ENCODE assay signal across 8 cellular contexts in the genomic region with DNA sequence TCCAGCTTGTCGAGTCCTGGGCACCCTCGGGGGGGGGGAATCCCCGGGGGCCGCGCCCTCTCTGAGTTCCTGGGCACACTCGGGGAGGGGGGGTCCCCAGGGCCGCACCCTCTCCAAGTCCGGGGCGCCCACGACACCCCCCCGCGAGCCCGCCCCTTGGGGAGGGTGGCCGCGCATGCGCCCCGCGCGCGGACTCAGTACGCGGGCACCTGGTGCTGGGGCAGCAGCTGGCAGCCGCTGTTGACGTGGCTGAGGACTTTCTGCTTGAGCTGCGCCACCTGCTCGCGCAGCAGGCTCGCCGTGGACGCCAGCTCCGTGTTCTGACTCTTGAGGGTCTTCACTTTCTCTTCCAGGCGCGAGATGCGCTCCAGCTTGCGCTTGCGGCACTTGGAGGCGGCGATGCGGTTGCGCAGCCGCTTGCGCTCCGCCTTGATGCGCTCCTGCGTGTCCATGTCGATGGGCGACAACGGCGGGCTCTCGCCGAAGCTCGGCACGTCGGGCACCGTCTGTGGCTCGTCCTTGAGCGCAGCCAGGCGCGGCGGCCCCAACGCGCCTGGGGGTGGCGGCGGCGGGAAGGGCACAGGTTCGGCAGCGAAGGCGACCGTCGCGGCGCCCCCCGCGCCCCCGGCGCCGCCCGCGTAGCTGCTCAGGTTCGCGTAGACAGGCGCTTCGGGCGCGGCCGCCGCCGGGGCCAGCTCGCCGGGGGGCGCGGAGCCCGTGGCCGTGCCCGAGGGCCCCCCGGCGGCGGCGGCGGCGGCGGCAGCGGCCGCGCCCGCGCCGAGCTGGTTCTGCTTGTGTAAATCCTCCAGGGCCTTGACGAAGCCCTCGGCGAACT. TPM values are rescaled to one million over a fixed set of nuclear protein-coding genes. Genes with fewer than 3 reads are reported as not detected.
DNase-seq lines count a peak whose midpoint lies in the region; ATAC-seq and TF ChIP-seq lines count a peak whose summit lies in the region.

No MANE protein-coding gene starts in this region.

- no peaks in the 10 kb centered on the region for H3K9me3 Mint-ChIP-seq in activated naive CD8-positive, alpha-beta T cell treated with anti-CD3 and anti-CD28 coated beads, Interleukin-2, amount 10 ng/mL, durations not matched to agents 7 days and 5 days

- TF ChIP-seq POLR2A in ovary (IDR thresholded peaks at IDR 0.05) = peak; percentile 63

- TF ChIP-seq EP300 in ovary (IDR thresholded peaks at IDR 0.05) = no peak

- no peaks in the 10 kb centered on the region for H3K9me3 ChIP-seq in BLaER1
- H3K9me3 ChIP-seq in SK-N-MC (ENCODE audit: low read depth, low read length) = no peaks in the 10 kb centered on the region
- no peaks in the 10 kb centered on the region for H3K9me3 ChIP-seq in ovary
- H3K9me3 ChIP-seq in upper lobe of right lung = no peaks in the 10 kb centered on the region

- peaks cover 33% of the 10 kb centered on the region for H3K36me3 ChIP-seq in BLaER1
- H3K36me3 ChIP-seq in SK-N-MC (ENCODE audit: insufficient read depth, low read length) = peaks cover 11% of the 10 kb centered on the region
- H3K36me3 ChIP-seq in ovary = no peaks in the 10 kb centered on the region
- H3K36me3 ChIP-seq in upper lobe of right lung = peaks cover 13% of the 10 kb centered on the region

- H3K27me3 Mint-ChIP-seq in activated naive CD8-positive, alpha-beta T cell treated with anti-CD3 and anti-CD28 coated beads, Interleukin-2, amount 10 ng/mL, durations not matched to agents 7 days and 5 days = no peaks in the 10 kb centered on the region

- H3K27ac ChIP-seq in BLaER1 (peak overlapping the region; percentile 100), SK-N-MC (peak overlapping the region; percentile 92), ovary (peak overlapping the region; percentile 99), upper lobe of right lung (peak overlapping the region; percentile 100)

- H4K20me1 ChIP-seq in BLaER1 = peaks cover 57% of the 10 kb centered on the region

- peak overlapping the region; percentile 98 for H3K4me3 Mint-ChIP-seq in activated naive CD8-positive, alpha-beta T cell treated with anti-CD3 and anti-CD28 coated beads, Interleukin-2, amount 10 ng/mL, durations not matched to agents 7 days and 5 days

- peaks cover 64% of the 10 kb centered on the region for H3K4me1 ChIP-seq in BLaER1
- H3K4me1 ChIP-seq in ovary (ENCODE audit: insufficient read depth) = peaks cover 13% of the 10 kb centered on the region
- peaks cover 37% of the 10 kb centered on the region for H3K4me1 ChIP-seq in upper lobe of right lung

- peak overlapping the region; percentile 99 for H3K4me3 ChIP-seq in BLaER1
- peak overlapping the region; percentile 89 for H3K4me3 ChIP-seq in LNCaP clone FGC (ENCODE audit: low read depth, low read length)
- peak overlapping the region; percentile 96 for H3K4me3 ChIP-seq in SK-N-MC
- H3K4me3 ChIP-seq in ovary = peak overlapping the region; percentile 93
- H3K4me3 ChIP-seq in upper lobe of right lung = peak overlapping the region; percentile 88

- peak; percentile 75 for DNase-seq in GM19240 (ENCODE audit: insufficient read length, low spot score)
- no peak for DNase-seq in LNCaP clone FGC (ENCODE audit: low read depth)
- no peak for DNase-seq in SK-N-MC (ENCODE audit: low read depth, low spot score)
- DNase-seq in activated naive CD8-positive, alpha-beta T cell treated with anti-CD3 and anti-CD28 coated beads, Interleukin-2, amount 10 ng/mL, durations not matched to agents 7 days and 5 days = peak; percentile 87
- peak; percentile 89 for DNase-seq in Right ventricle myocardium superior
- peak; percentile 72 to 88 (median 81) for DNase-seq in ovary
- peak; percentile 92 for DNase-seq in upper lobe of right lung

- TF ChIP-seq CTCF in LNCaP clone FGC (IDR thresholded peaks at IDR 0.05; ENCODE audit: control insufficient read depth, extremely low read depth, insufficient read depth) (no peak), ovary (IDR thresholded peaks at IDR 0.05) (peak in 1 of 3 donors; percentile 12), upper lobe of right lung (IDR thresholded peaks at IDR 0.05) (no peak)

- intact Hi-C loops in Right ventricle myocardium superior (cut with DNase I) (loop anchor here (1.0 kb wide), 1 partner anchor 43 kb away; a partner anchor contains a TSS), ovary (cut with DNase I) (loop anchor here in 3 of 4 donors (2.0 kb wide), 2 partner anchors 24 to 42 kb away; a partner anchor contains a TSS), upper lobe of right lung (cut with DNase I) (loop anchor here (5.0 kb wide), 1 partner anchor 42 kb away; a partner anchor contains a TSS)

- H3K9ac ChIP-seq in BLaER1 = peak overlapping the region; percentile 100
- H3K9ac ChIP-seq in SK-N-MC (ENCODE audit: insufficient read length) = peak overlapping the region; percentile 94

- peaks cover 28% of the 10 kb centered on the region for H3K36me3 Mint-ChIP-seq in activated naive CD8-positive, alpha-beta T cell treated with anti-CD3 and anti-CD28 coated beads, Interleukin-2, amount 10 ng/mL, durations not matched to agents 7 days and 5 days

- H3K4me2 ChIP-seq in BLaER1 = peak overlapping the region; percentile 95

- peak overlapping the region; percentile 99 for H3K27ac Mint-ChIP-seq in activated naive CD8-positive, alpha-beta T cell treated with anti-CD3 and anti-CD28 coated beads, Interleukin-2, amount 10 ng/mL, durations not matched to agents 7 days and 5 days

- H3K4me1 Mint-ChIP-seq in activated naive CD8-positive, alpha-beta T cell treated with anti-CD3 and anti-CD28 coated beads, Interleukin-2, amount 10 ng/mL, durations not matched to agents 7 days and 5 days = peaks cover 40% of the 10 kb centered on the region

- ATAC-seq in activated naive CD8-positive, alpha-beta T cell treated with anti-CD3 and anti-CD28 coated beads, Interleukin-2, amount 10 ng/mL, durations not matched to agents 7 days and 5 days (ENCODE audit: low read depth) = peak; percentile 6
- ATAC-seq in Right ventricle myocardium superior (ENCODE audit: poor library complexity) (peak; percentile 56), upper lobe of right lung (peak; percentile 58)

- POLR2A ChIA-PET in activated naive CD8-positive, alpha-beta T cell treated with anti-CD3 and anti-CD28 coated beads, Interleukin-2, amount 10 ng/mL, durations not matched to agents 7 days and 5 days (lab: Charles Lee) = interaction anchor here (0.7 to 12.8 kb wide), 32 partner anchors 11 to 280 kb away, joined by 3 to 1033 read pairs (median 6); a partner anchor contains a TSS

- WGBS in ovary, 3 donors = 0 to 2% (median 1%) methylated on average over 83 to 111 of the region's 111 CpGs

- H3K27me3 ChIP-seq in BLaER1 (no peaks in the 10 kb centered on the region), ovary (no peaks in the 10 kb centered on the region), upper lobe of right lung (no peaks in the 10 kb centered on the region)

RNA-seq across cellular contexts. Expression of a gene that starts 1.0 kb away (rescaled TPM):
- total RNA-seq in activated naive CD8-positive, alpha-beta T cell treated with anti-CD3 and anti-CD28 coated beads, Interleukin-2, amount 10 ng/mL, durations not matched to agents 7 days and 5 days = 100 to 1,000 TPM; 366 to 394 TPM
- 107 TPM for total RNA-seq in Right ventricle myocardium superior
- total RNA-seq in ovary = 1,000 to 10,000 TPM in 2 of 7 donors, 100 to 1,000 TPM in 5; 163 to 1,260 (median 581) TPM
- polyA plus RNA-seq in ovary = 100 to 1,000 TPM in 1 of 2 donors, 10 to 100 TPM in 1; 95.2 to 301 TPM
- 204 TPM for total RNA-seq in upper lobe of right lung

RNA-seq across cellular contexts. Expression of a gene that starts 6.2 kb away (rescaled TPM):
- 1 to 10 TPM; 5.0 to 5.2 TPM for total RNA-seq in activated naive CD8-positive, alpha-beta T cell treated with anti-CD3 and anti-CD28 coated beads, Interleukin-2, amount 10 ng/mL, durations not matched to agents 7 days and 5 days
- total RNA-seq in Right ventricle myocardium superior (0.35 TPM), ovary (10 to 100 TPM in 5 of 7 donors, 1 to 10 TPM in 2; 6.0 to 18.4 (median 11.7) TPM), upper lobe of right lung (4.9 TPM)
- polyA plus RNA-seq in ovary = 1 to 10 TPM; 2.5 to 9.3 TPM

RNA-seq across cellular contexts. Expression of a gene that starts 42.4 kb away (rescaled TPM):
- 100 to 1,000 TPM; 151 to 157 TPM for total RNA-seq in activated naive CD8-positive, alpha-beta T cell treated with anti-CD3 and anti-CD28 coated beads, Interleukin-2, amount 10 ng/mL, durations not matched to agents 7 days and 5 days
- total RNA-seq in Right ventricle myocardium superior (103 TPM), ovary (100 to 1,000 TPM in 1 of 7 donors, 10 to 100 TPM in 6; 45.0 to 121 (median 77.3) TPM), upper lobe of right lung (76.9 TPM)
- 10 to 100 TPM; 38.3 to 66.0 TPM for polyA plus RNA-seq in ovary

RNA-seq across cellular contexts. Expression of a gene that starts 54.2 kb away (rescaled TPM):
- total RNA-seq in activated naive CD8-positive, alpha-beta T cell treated with anti-CD3 and anti-CD28 coated beads, Interleukin-2, amount 10 ng/mL, durations not matched to agents 7 days and 5 days = under 1 TPM in 1 of 2 experiments, not detected in 1; 0.65 TPM
- 1.8 TPM for total RNA-seq in Right ventricle myocardium superior
- total RNA-seq in ovary = 1 to 10 TPM in 4 of 7 donors, under 1 TPM in 2, not detected in 1; 0.57 to 1.7 (median 1.1) TPM
- under 1 TPM; 0.50 to 0.67 TPM for polyA plus RNA-seq in ovary
- total RNA-seq in upper lobe of right lung = 7.6 TPM

RNA-seq across cellular contexts. Expression of a gene that starts 59.9 kb away (rescaled TPM):
- total RNA-seq in activated naive CD8-positive, alpha-beta T cell treated with anti-CD3 and anti-CD28 coated beads, Interleukin-2, amount 10 ng/mL, durations not matched to agents 7 days and 5 days = 10 to 100 TPM; 41.3 to 45.7 TPM
- total RNA-seq in Right ventricle myocardium superior = 33.6 TPM
- total RNA-seq in ovary = 10 to 100 TPM in 6 of 7 donors, 1 to 10 TPM in 1; 9.3 to 64.5 (median 50.3) TPM
- 10 to 100 TPM; 13.8 to 16.9 TPM for polyA plus RNA-seq in ovary
- total RNA-seq in upper lobe of right lung = 40.8 TPM

Comparison
In these comparisons a context has a peak if more than half of its experiments do, and no peak if none do; other contexts are left out.
1. DNase-seq: peak in GM19240 (single experiment), activated naive CD8-positive, alpha-beta T cell treated with anti-CD3 and anti-CD28 coated beads, Interleukin-2, amount 10 ng/mL, durations not matched to agents 7 days and 5 days (single experiment), Right ventricle myocardium superior (single experiment), ovary (5 of 5) and upper lobe of right lung (single experiment); none in LNCaP clone FGC (single experiment) and SK-N-MC (single experiment).
2. ATAC-seq: peak in every context shown above with its lines; median percentile 58 in upper lobe of right lung; 56 in Right ventricle myocardium superior; 6 in activated naive CD8-positive, alpha-beta T cell treated with anti-CD3 and anti-CD28 coated beads, Interleukin-2, amount 10 ng/mL, durations not matched to agents 7 days and 5 days.
3. Peak in every context shown above with its lines, with median percentiles within 50 percentile points of each other: H3K27ac ChIP-seq and H3K4me3 ChIP-seq.